ENCODE assay signal across 8 cellular contexts in genomic region chr17:7561589-7562207, GRCh38. TPM values are rescaled to one million over a fixed set of nuclear protein-coding genes. Genes with fewer than 3 reads are reported as not detected.
DNase-seq lines count a peak whose midpoint lies in the region; ATAC-seq and TF ChIP-seq lines count a peak whose summit lies in the region.

Gene SENP3 (plus strand): TSS chr17:7561919. CDS start chr17:7563077, 1,158 bp downstream.

- peaks cover 26% of the 10 kb centered on the region for H3K4me1 ChIP-seq in smooth muscle cell (ENCODE audit: low read depth)

- H3K4me3 Mint-ChIP-seq in activated B cell treated with CpG ODN at 0.5 μM for 24 hours: peak within 1 kb of the TSS; percentile 92
- H3K4me3 Mint-ChIP-seq in immature natural killer cell: peak within 1 kb of the TSS; percentile 88 to 96 (median 91)

- H3K4me2 ChIP-seq in smooth muscle cell: peak within 1 kb of the TSS; percentile 97

- peak within 1 kb of the TSS; percentile 89 for H3K9ac ChIP-seq in smooth muscle cell (ENCODE audit: low read depth)

- H3K4me3 ChIP-seq in cardiac fibroblast (replicated peaks in 1 of 2; ENCODE audit: low read depth in 2 of 2, low read length in 2 of 2) (peak within 1 kb of the TSS; percentile 83 to 86), smooth muscle cell (peak within 1 kb of the TSS; percentile 97)

- H3K9me3 Mint-ChIP-seq in activated B cell treated with CpG ODN at 0.5 μM for 24 hours: no peaks in the 10 kb centered on the region
- no peaks in the 10 kb centered on the region for H3K9me3 Mint-ChIP-seq in immature natural killer cell

- CTCF ChIA-PET in activated B cell treated with CpG ODN at 0.5 μM for 24 hours (lab: Charles Lee): interaction anchor here (0.8 to 6.1 kb wide), 25 partner anchors 9 to 516 kb away, joined by 3 to 364 read pairs (median 8); partner anchors contain the start of genes ACAP1, FXR2, MPDU1 and SOX15

- no peak for TF ChIP-seq CTCF in activated B cell treated with CpG ODN at 0.5 μM for 24 hours (IDR thresholded peaks at IDR 0.05)
- TF ChIP-seq CTCF in cardiac fibroblast (IDR thresholded peaks at IDR 0.05; ENCODE audit: low read depth, low read length): no peak
- no peak for TF ChIP-seq CTCF in smooth muscle cell (IDR thresholded peaks at IDR 0.05; ENCODE audit: borderline replicate concordance, insufficient read depth, poor library complexity, severe bottlenecking)

- H3K27me3 Mint-ChIP-seq in activated B cell treated with CpG ODN at 0.5 μM for 24 hours: no peaks in the 10 kb centered on the region
- peaks cover 10 to 17% (median 15%) of the 10 kb centered on the region in 3 donors for H3K27me3 Mint-ChIP-seq in immature natural killer cell (ENCODE audit: low read depth in 3 of 3)

- peaks cover 9% of the 10 kb centered on the region for H3K36me3 ChIP-seq in smooth muscle cell (ENCODE audit: low read depth)

- ATAC-seq in HG02885 (IDR thresholded peaks at IDR 0.05; ENCODE audit: poor library complexity, unreplicated experiment): peak; percentile 74
- peak; percentile 69 for ATAC-seq in activated B cell treated with CpG ODN at 0.5 μM for 24 hours (ENCODE audit: low read depth)

- H3K27ac ChIP-seq in smooth muscle cell (ENCODE audit: low read depth): peak within 1 kb of the TSS; percentile 88

- no peaks in the 10 kb centered on the region for H3K9me3 ChIP-seq in smooth muscle cell (replicated peaks; ENCODE audit: low read depth)

- intact Hi-C loops in activated B cell treated with CpG ODN at 0.5 μM for 24 hours (cut with micrococcal nuclease): loop anchor here (1.0 kb wide), 13 partner anchors 9 to 281 kb away; partner anchors contain the start of genes FXR2, KCTD11, MPDU1 and POLR2A

- H3K27ac Mint-ChIP-seq in activated B cell treated with CpG ODN at 0.5 μM for 24 hours (peak within 1 kb of the TSS; percentile 96), immature natural killer cell (peak within 1 kb of the TSS; percentile 94 to 98 (median 96))

- WGBS in smooth muscle cell (ENCODE audit: low lambda C conversion rate): under 1% methylated on average over 50 of the region's 82 CpGs

- peak within 1 kb of the TSS; percentile 97 for H2AFZ ChIP-seq in smooth muscle cell (ENCODE audit: low read depth)

- DNase-seq in NCI-H1417 (lab: John Stamatoyannopoulos, UW) (peak; percentile 83 to 86 (median 84)), NCI-H1417 treated with DMSO at 0.1 percent for 48 hours (lab: John Stamatoyannopoulos, UW) (no peak), NCI-H2171 (lab: John Stamatoyannopoulos, UW) (peak; percentile 91), activated B cell treated with CpG ODN at 0.5 μM for 24 hours (peak; percentile 92), cardiac fibroblast (ENCODE audit: low read depth in 2 of 2) (peak; percentile 87 to 93), immature natural killer cell (peak; percentile 91 to 92 (median 91)), smooth muscle cell (lab: John Stamatoyannopoulos, UW; ENCODE audit: unreplicated experiment) (peak; percentile 82)

- H3K27me3 ChIP-seq in smooth muscle cell (ENCODE audit: low read depth): no peaks in the 10 kb centered on the region

- H3K4me1 Mint-ChIP-seq in activated B cell treated with CpG ODN at 0.5 μM for 24 hours: peaks cover 54% of the 10 kb centered on the region
- H3K4me1 Mint-ChIP-seq in immature natural killer cell: peaks cover 25 to 30% of the 10 kb centered on the region in 2 donors

- peaks cover 44% of the 10 kb centered on the region for H3K79me2 ChIP-seq in smooth muscle cell (ENCODE audit: low read depth)

- peaks cover 5% of the 10 kb centered on the region for H3F3A ChIP-seq in smooth muscle cell (ENCODE audit: low read depth)

- POLR2A ChIA-PET in activated B cell treated with CpG ODN at 0.5 μM for 24 hours (lab: Charles Lee): interaction anchor here (0.8 to 7.9 kb wide), 22 partner anchors 10 to 310 kb away, joined by 3 to 98 read pairs (median 12); partner anchors contain the start of genes ACAP1, CD68, CTDNEP1 and MPDU1

- peaks cover 47% of the 10 kb centered on the region for H3K36me3 Mint-ChIP-seq in activated B cell treated with CpG ODN at 0.5 μM for 24 hours (ENCODE audit: low read depth)
- no peaks in the 10 kb centered on the region for H3K36me3 Mint-ChIP-seq in immature natural killer cell

- H4K20me1 ChIP-seq in smooth muscle cell (ENCODE audit: low read depth): no peaks in the 10 kb centered on the region

RNA-seq across cellular contexts. Expression of gene SENP3, which starts in this region (rescaled TPM):
- total RNA-seq in activated B cell treated with CpG ODN at 0.5 μM for 24 hours (49.6 and 55.8 TPM in 2 replicates), smooth muscle cell (72.1 and 90.3 TPM in 2 replicates)
- polyA plus RNA-seq in immature natural killer cell (10 to 100 TPM; 17.5 to 19.4 (median 19.0) TPM), smooth muscle cell (33.7 and 35.7 TPM in 2 replicates)
